8 cellular contexts compared by ENCODE assay signal in genomic region chr9:94167055-94167346, GRCh38.
DNase-seq lines count a peak whose midpoint lies in the region; TF ChIP-seq lines count a peak whose summit lies in the region.

No MANE protein-coding gene starts in this region.

- peaks cover 31% of the 10 kb centered on the region for H3K4me1 Mint-ChIP-seq in dendritic cell treated with granulocyte-macrophage colony-stimulating factor and Interleukin-4, amounts not matched to agents 40 ng/mL and 50 ng/mL, for 4 days (ENCODE audit: low read depth)
- H3K4me1 Mint-ChIP-seq in nephron progenitor cell = peaks cover 47% of the 10 kb centered on the region

- peaks cover 16% of the 10 kb centered on the region for H3K36me3 Mint-ChIP-seq in dendritic cell treated with granulocyte-macrophage colony-stimulating factor and Interleukin-4, amounts not matched to agents 40 ng/mL and 50 ng/mL, for 4 days (ENCODE audit: low read depth)
- H3K36me3 Mint-ChIP-seq in nephron progenitor cell (ENCODE audit: low read depth) = peaks cover 4% of the 10 kb centered on the region

- TF ChIP-seq CTCF in GM12865 (IDR thresholded peaks at IDR 0.05; ENCODE audit: insufficient read depth, low read depth, low read length, missing control alignments) (no peak), nephron progenitor cell (IDR thresholded peaks at IDR 0.05) (no peak)

- peak overlapping the region; percentile 52 for H3K4me3 ChIP-seq in GM12865 (ENCODE audit: low read depth, low read length)

- H3K27me3 Mint-ChIP-seq in dendritic cell treated with granulocyte-macrophage colony-stimulating factor and Interleukin-4, amounts not matched to agents 40 ng/mL and 50 ng/mL, for 4 days = no peaks in the 10 kb centered on the region
- H3K27me3 Mint-ChIP-seq in nephron progenitor cell (ENCODE audit: low read depth, poor library complexity) = no peaks in the 10 kb centered on the region

- no peaks in the 10 kb centered on the region for H3K9me3 Mint-ChIP-seq in dendritic cell treated with granulocyte-macrophage colony-stimulating factor and Interleukin-4, amounts not matched to agents 40 ng/mL and 50 ng/mL, for 4 days
- H3K9me3 Mint-ChIP-seq in nephron progenitor cell = no peaks in the 10 kb centered on the region

- intact Hi-C loops in dendritic cell treated with granulocyte-macrophage colony-stimulating factor and Interleukin-4, amounts not matched to agents 40 ng/mL and 50 ng/mL, for 4 days (cut with micrococcal nuclease) = loop anchor here (2.0 to 5.0 kb wide), 4 partner anchors 46 to 210 kb away; partner anchors contain the start of genes BARX1 and ZNF169

- H3K4me3 Mint-ChIP-seq in dendritic cell treated with granulocyte-macrophage colony-stimulating factor and Interleukin-4, amounts not matched to agents 40 ng/mL and 50 ng/mL, for 4 days = peak overlapping the region; percentile 89
- peak overlapping the region; percentile 91 for H3K4me3 Mint-ChIP-seq in nephron progenitor cell

- DNase-seq in GM12865 (ENCODE audit: low read depth) (no peak), M059J (ENCODE audit: low read depth) (peak; percentile 87), nephron progenitor cell (no peak), kidney tubule cell (ENCODE audit: low spot score) (no peak), medulla oblongata (ENCODE audit: extremely low spot score) (no peak), NCI-H1105 treated with DMSO at 0.1 percent for 48 hours (lab: John Stamatoyannopoulos, UW) (no peak)
- no peak for DNase-seq in activated effector memory CD4-positive, alpha-beta T cell treated with anti-CD3 and anti-CD28 coated beads, Interleukin-2, amount 50 U/mL, for 16 hours

- H3K27ac Mint-ChIP-seq in dendritic cell treated with granulocyte-macrophage colony-stimulating factor and Interleukin-4, amounts not matched to agents 40 ng/mL and 50 ng/mL, for 4 days = peak overlapping the region; percentile 94
- peak overlapping the region; percentile 98 for H3K27ac Mint-ChIP-seq in nephron progenitor cell
